18 cellular contexts compared by ENCODE assay signal in genomic region chr11:63551101-63551888, GRCh38. TPM values are rescaled to one million over a fixed set of nuclear protein-coding genes. Genes with fewer than 3 reads are reported as not detected.
DNase-seq lines count a peak whose midpoint lies in the region; ATAC-seq and TF ChIP-seq lines count a peak whose summit lies in the region.
"Not testable (repeated sequence)": the region's sequence is repeated elsewhere in the genome, so short reads cannot be mapped to it uniquely, and the experiment has no call there.
"Had no signal": no experiment of that assay in that cellular context is flagged by ENCODE, and none has a peak within 500 bp of the region (broad histone marks: within the 10 kb centered on the region; RNA-seq: fewer than 3 reads in every experiment).

No MANE protein-coding gene starts in this region.

- ATAC-seq in activated B cell treated with CpG ODN at 0.5 μM for 24 hours (ENCODE audit: low read depth); activated T-cell treated with anti-CD3 and anti-CD28 coated beads, Interleukin-2, amount 50 U/mL, for 4 hours: not testable (repeated sequence)
- ATAC-seq in activated naive CD8-positive, alpha-beta T cell treated with anti-CD3 and anti-CD28 coated beads, Interleukin-2, amount 10 ng/mL, durations not matched to agents 7 days and 5 days (ENCODE audit: low read depth) = peak; percentile 13

- peak; percentile 82 for DNase-seq in Jurkat, Clone E6-1 (ENCODE audit: low read depth, low spot score)
- DNase-seq in activated B cell treated with CpG ODN at 0.5 μM for 24 hours; activated T-cell treated with anti-CD3 and anti-CD28 coated beads, Interleukin-2, amount 50 U/mL, for 4 hours: not testable (repeated sequence)
- peak; percentile 58 for DNase-seq in activated naive CD8-positive, alpha-beta T cell treated with anti-CD3 and anti-CD28 coated beads, Interleukin-2, amount 10 ng/mL, durations not matched to agents 7 days and 5 days
- peak; percentile 47 to 69 (median 48) for DNase-seq in immature natural killer cell
- peak; percentile 51 for DNase-seq in stimulated activated CD8-positive, alpha-beta memory T cell treated with anti-CD3 and anti-CD28 coated beads, Interleukin-4, amount 100 ng/mL, for 48 hours

- POLR2A ChIA-PET in activated B cell treated with CpG ODN at 0.5 μM for 24 hours (lab: Charles Lee) = not testable (repeated sequence)
- POLR2A ChIA-PET in activated naive CD8-positive, alpha-beta T cell treated with anti-CD3 and anti-CD28 coated beads, Interleukin-2, amount 10 ng/mL, durations not matched to agents 7 days and 5 days (lab: Charles Lee) = interaction anchor here (0.9 to 7.2 kb wide), 19 partner anchors 9 to 670 kb away, joined by 3 to 147 read pairs (median 5); partner anchors contain the start of genes PLAAT2, PLAAT4 and RTN3

- intact Hi-C loops in activated B cell treated with CpG ODN at 0.5 μM for 24 hours (cut with micrococcal nuclease) = loop anchor here (10.0 kb wide), 1 partner anchor 66 kb away; no protein-coding TSS in a partner anchor

- H3K4me3 ChIP-seq in Jurkat, Clone E6-1 (ENCODE audit: low read length) = peak overlapping the region; percentile 24

- CTCF ChIA-PET in activated B cell treated with CpG ODN at 0.5 μM for 24 hours (lab: Charles Lee) = interaction anchor here (1.4 kb wide), 1 partner anchor 15 kb away, joined by 4 read pairs; the partner anchor contains the start of gene PLAAT4

- not testable (repeated sequence) for H3K27ac Mint-ChIP-seq in activated B cell treated with CpG ODN at 0.5 μM for 24 hours
- peak overlapping the region; percentile 100 for H3K27ac Mint-ChIP-seq in activated naive CD8-positive, alpha-beta T cell treated with anti-CD3 and anti-CD28 coated beads, Interleukin-2, amount 10 ng/mL, durations not matched to agents 7 days and 5 days
- H3K27ac Mint-ChIP-seq in immature natural killer cell = peak overlapping the region; percentile 94 to 98 (median 97)
- H3K27ac Mint-ChIP-seq in nephron = peak overlapping the region; percentile 8 to 76 (median 68)

- not testable (repeated sequence) for TF ChIP-seq CTCF in activated B cell treated with CpG ODN at 0.5 μM for 24 hours (IDR thresholded peaks at IDR 0.05); nephron (IDR thresholded peaks at IDR 0.05; ENCODE audit: unreplicated experiment in 3 of 3)

- not testable (repeated sequence) for H3K27me3 Mint-ChIP-seq in activated B cell treated with CpG ODN at 0.5 μM for 24 hours; activated T-cell treated with anti-CD3 and anti-CD28 coated beads, Interleukin-2, amount 50 U/mL, for 4 hours (ENCODE audit: low read depth); activated naive CD8-positive, alpha-beta T cell treated with anti-CD3 and anti-CD28 coated beads, Interleukin-2, amount 10 ng/mL, durations not matched to agents 7 days and 5 days; immature natural killer cell (ENCODE audit: low read depth in 3 of 3); nephron (ENCODE audit: low read depth)

- not testable (repeated sequence) for H3K9me3 Mint-ChIP-seq in activated B cell treated with CpG ODN at 0.5 μM for 24 hours; activated T-cell treated with anti-CD3 and anti-CD28 coated beads, Interleukin-2, amount 50 U/mL, for 4 hours; activated naive CD8-positive, alpha-beta T cell treated with anti-CD3 and anti-CD28 coated beads, Interleukin-2, amount 10 ng/mL, durations not matched to agents 7 days and 5 days; immature natural killer cell; nephron

- H3K36me3 Mint-ChIP-seq in activated B cell treated with CpG ODN at 0.5 μM for 24 hours (ENCODE audit: low read depth); nephron (ENCODE audit: low read depth): not testable (repeated sequence)
- peaks cover 15% of the 10 kb centered on the region for H3K36me3 Mint-ChIP-seq in activated T-cell treated with anti-CD3 and anti-CD28 coated beads, Interleukin-2, amount 50 U/mL, for 4 hours (ENCODE audit: insufficient read depth)
- H3K36me3 Mint-ChIP-seq in activated naive CD8-positive, alpha-beta T cell treated with anti-CD3 and anti-CD28 coated beads, Interleukin-2, amount 10 ng/mL, durations not matched to agents 7 days and 5 days = peaks cover 28% of the 10 kb centered on the region
- peaks cover 6 to 18% (median 17%) of the 10 kb centered on the region in 3 donors for H3K36me3 Mint-ChIP-seq in immature natural killer cell

- peak overlapping the region; percentile 62 for H3K4me3 Mint-ChIP-seq in activated B cell treated with CpG ODN at 0.5 μM for 24 hours
- peak overlapping the region; percentile 76 for H3K4me3 Mint-ChIP-seq in activated T-cell treated with anti-CD3 and anti-CD28 coated beads, Interleukin-2, amount 50 U/mL, for 4 hours
- peak overlapping the region; percentile 84 for H3K4me3 Mint-ChIP-seq in activated naive CD8-positive, alpha-beta T cell treated with anti-CD3 and anti-CD28 coated beads, Interleukin-2, amount 10 ng/mL, durations not matched to agents 7 days and 5 days
- peak overlapping the region; percentile 85 to 93 (median 88) for H3K4me3 Mint-ChIP-seq in immature natural killer cell
- H3K4me3 Mint-ChIP-seq in nephron = peak overlapping the region in 1 of 3 experiments; percentile 29

- peaks cover 31% of the 10 kb centered on the region for H3K4me1 Mint-ChIP-seq in activated B cell treated with CpG ODN at 0.5 μM for 24 hours
- peaks cover 49% of the 10 kb centered on the region for H3K4me1 Mint-ChIP-seq in activated T-cell treated with anti-CD3 and anti-CD28 coated beads, Interleukin-2, amount 50 U/mL, for 4 hours (ENCODE audit: low read depth)
- peaks cover 47% of the 10 kb centered on the region for H3K4me1 Mint-ChIP-seq in activated naive CD8-positive, alpha-beta T cell treated with anti-CD3 and anti-CD28 coated beads, Interleukin-2, amount 10 ng/mL, durations not matched to agents 7 days and 5 days
- H3K4me1 Mint-ChIP-seq in immature natural killer cell = peaks cover 63 to 75% of the 10 kb centered on the region in 2 donors
- peaks cover 26% of the 10 kb centered on the region for H3K4me1 Mint-ChIP-seq in nephron

RNA-seq across cellular contexts. Expression of gene PLAAT2, which starts 11.9 kb away (rescaled TPM):
- polyA plus RNA-seq in Jurkat, Clone E6-1 (2012; ENCODE audit: insufficient read depth, insufficient read length) = not detected
- not detected in 2 replicates for total RNA-seq in activated B cell treated with CpG ODN at 0.5 μM for 24 hours
- not detected for total RNA-seq in activated T-cell treated with anti-CD3 and anti-CD28 coated beads, Interleukin-2, amount 50 U/mL, for 4 hours
- total RNA-seq in activated naive CD8-positive, alpha-beta T cell treated with anti-CD3 and anti-CD28 coated beads, Interleukin-2, amount 10 ng/mL, durations not matched to agents 7 days and 5 days = under 1 TPM in 1 of 2 experiments, not detected in 1; 0.58 TPM
- 1 to 10 TPM in 2 of 3 donors, not detected in 1; 2.8 to 3.0 TPM for polyA plus RNA-seq in immature natural killer cell
- total RNA-seq: activated T-helper 2 cell treated with anti-CD3 and anti-CD28 coated beads, Interferon-gamma antibody, Interleukin-2, Interleukin-4, amounts not matched to agents 10 μg/mL and 5 μg/mL and 100 μg/mL, durations not matched to agents 14 hours and 24 hours and 36 hours; adrenal gland; cerebellum; Daoy; H7; left ventricle myocardium inferior; progenitor cell of endocrine pancreas; RPMI7951; sciatic nerve; subcutaneous adipose tissue had no signal
- polyA plus RNA-seq: AG04450 had no signal

RNA-seq across cellular contexts. Expression of gene PLAAT4, which starts 14.7 kb away (rescaled TPM):
- 8.0 TPM for polyA plus RNA-seq in Jurkat, Clone E6-1 (2012; ENCODE audit: insufficient read depth, insufficient read length)
- total RNA-seq in activated B cell treated with CpG ODN at 0.5 μM for 24 hours = 3.9 and 4.7 TPM in 2 replicates
- 1 to 10 TPM; 5.7 to 8.0 (median 7.4) TPM for total RNA-seq in activated T-cell treated with anti-CD3 and anti-CD28 coated beads, Interleukin-2, amount 50 U/mL, for 4 hours
- 100 to 1,000 TPM; 156 to 158 TPM for total RNA-seq in activated naive CD8-positive, alpha-beta T cell treated with anti-CD3 and anti-CD28 coated beads, Interleukin-2, amount 10 ng/mL, durations not matched to agents 7 days and 5 days
- polyA plus RNA-seq in immature natural killer cell = 100 to 1,000 TPM; 886 to 933 (median 906) TPM
- total RNA-seq: progenitor cell of endocrine pancreas had no signal

RNA-seq across cellular contexts. Expression of gene LGALS12, which starts 45.4 kb away (rescaled TPM):
- polyA plus RNA-seq in Jurkat, Clone E6-1 (2012; ENCODE audit: insufficient read depth, insufficient read length) = not detected
- total RNA-seq in activated B cell treated with CpG ODN at 0.5 μM for 24 hours = not detected in 2 replicates
- total RNA-seq in activated T-cell treated with anti-CD3 and anti-CD28 coated beads, Interleukin-2, amount 50 U/mL, for 4 hours = not detected
- not detected for total RNA-seq in activated naive CD8-positive, alpha-beta T cell treated with anti-CD3 and anti-CD28 coated beads, Interleukin-2, amount 10 ng/mL, durations not matched to agents 7 days and 5 days
- 1 to 10 TPM in 1 of 3 donors, not detected in 2; 1.7 TPM for polyA plus RNA-seq in immature natural killer cell
- total RNA-seq: cerebellum, Daoy had no signal
- polyA plus RNA-seq: AG04450 had no signal

Comparison
In these comparisons a context has a peak if more than half of its experiments do, and no peak if none do; other contexts are left out.
1. RNA of gene PLAAT4, which starts 14.7 kb away (total RNA-seq): 156 to 158 TPM in activated naive CD8-positive, alpha-beta T cell treated with anti-CD3 and anti-CD28 coated beads, Interleukin-2, amount 10 ng/mL, durations not matched to agents 7 days and 5 days; 5.7 to 8.0 TPM in activated T-cell treated with anti-CD3 and anti-CD28 coated beads, Interleukin-2, amount 50 U/mL, for 4 hours and 3.9 to 4.7 TPM in activated B cell treated with CpG ODN at 0.5 μM for 24 hours; every median in the first group is over 10 times any median in the second.